ENCODE assay signal across 8 cellular contexts in the genomic region with DNA sequence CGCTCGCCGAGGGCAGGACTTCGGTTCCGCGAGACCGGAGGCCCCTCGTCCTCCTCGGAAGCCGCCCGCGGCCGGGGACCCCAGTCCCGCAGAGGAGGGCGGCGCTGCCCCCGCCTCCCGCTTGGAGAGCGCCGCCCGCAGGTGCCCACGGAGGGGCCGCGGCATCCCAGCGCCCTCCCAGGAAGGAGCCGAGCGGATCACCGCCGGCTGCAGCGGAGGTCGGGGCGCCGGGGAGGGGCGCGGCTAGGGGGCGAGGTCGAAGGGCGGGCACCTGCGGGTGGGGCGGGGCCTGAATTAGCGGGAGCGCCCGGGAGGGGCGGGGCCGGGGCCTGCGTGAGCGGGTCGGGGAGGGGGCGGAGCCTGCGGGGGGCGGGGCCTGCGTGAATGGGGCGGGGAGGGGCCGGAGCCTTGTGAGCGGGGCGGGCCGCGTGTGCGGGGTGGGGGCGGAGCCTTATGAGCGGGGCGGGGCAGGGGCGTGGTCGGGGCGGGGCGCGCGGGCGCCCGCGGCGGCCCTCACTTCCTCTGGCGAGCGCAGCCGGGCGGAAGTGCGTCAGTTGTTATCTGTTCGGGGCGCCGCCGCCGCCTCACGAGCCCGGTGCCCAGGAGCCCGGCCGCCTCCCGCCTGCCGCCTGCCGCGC. TPM values are rescaled to one million over a fixed set of nuclear protein-coding genes. Genes with fewer than 3 reads are reported as not detected.
A peak's percentile ranks its signal among the peaks of the same experiment; 100 is the strongest.
DNase-seq lines count a peak whose midpoint lies in the region; ATAC-seq and TF ChIP-seq lines count a peak whose summit lies in the region.

A gene (plus strand): TSS at position 550 of the 638 bp plus-strand sequence.

- peaks cover 31% of the 10 kb centered on the region for H3K4me1 ChIP-seq in colonic mucosa

- no peaks in the 10 kb centered on the region for H3K27me3 ChIP-seq in colonic mucosa

- H3K4me3 ChIP-seq in colonic mucosa, result peak within 1 kb of the TSS; percentile 79

- H3K36me3 Mint-ChIP-seq in activated CD4-positive, alpha-beta T cell treated with anti-CD3 and anti-CD28 coated beads, Interleukin-2, amount 10 ng/mL, durations not matched to agents 24 days and 14 days (ENCODE audit: low read depth), result peaks cover 4% of the 10 kb centered on the region

- no peaks in the 10 kb centered on the region for H3K27me3 Mint-ChIP-seq in activated CD4-positive, alpha-beta T cell treated with anti-CD3 and anti-CD28 coated beads, Interleukin-2, amount 10 ng/mL, durations not matched to agents 24 days and 14 days

- ATAC-seq in HG03442 (IDR thresholded peaks at IDR 0.05; ENCODE audit: unreplicated experiment), result peak; percentile 44

- peak within 1 kb of the TSS; percentile 95 for H3K27ac Mint-ChIP-seq in activated CD4-positive, alpha-beta T cell treated with anti-CD3 and anti-CD28 coated beads, Interleukin-2, amount 10 ng/mL, durations not matched to agents 24 days and 14 days

- peak within 1 kb of the TSS; percentile 63 for H3K27ac ChIP-seq in colonic mucosa

- H3K4me1 Mint-ChIP-seq in activated CD4-positive, alpha-beta T cell treated with anti-CD3 and anti-CD28 coated beads, Interleukin-2, amount 10 ng/mL, durations not matched to agents 24 days and 14 days, result peaks cover 45% of the 10 kb centered on the region

- H3K4me3 Mint-ChIP-seq in activated CD4-positive, alpha-beta T cell treated with anti-CD3 and anti-CD28 coated beads, Interleukin-2, amount 10 ng/mL, durations not matched to agents 24 days and 14 days, result peak within 1 kb of the TSS; percentile 89

- peak within 1 kb of the TSS; percentile 83 to 84 for H3K9ac ChIP-seq in colonic mucosa (ENCODE audit: low read depth in 2 of 2, low read length in 2 of 2)

- H3K9me3 Mint-ChIP-seq in activated CD4-positive, alpha-beta T cell treated with anti-CD3 and anti-CD28 coated beads, Interleukin-2, amount 10 ng/mL, durations not matched to agents 24 days and 14 days, result no peaks in the 10 kb centered on the region

- intact Hi-C loops in activated CD4-positive, alpha-beta T cell treated with anti-CD3 and anti-CD28 coated beads, Interleukin-2, amount 10 ng/mL, durations not matched to agents 24 days and 14 days (cut with micrococcal nuclease), result loop anchor here (1.0 to 2.0 kb wide), 3 partner anchors 12 to 71 kb away; no protein-coding TSS in a partner anchor
- intact Hi-C loops in colonic mucosa (cut with DNase I), result no loop called here

- no peaks in the 10 kb centered on the region for H3K36me3 ChIP-seq in colonic mucosa

- H3K9me3 ChIP-seq in colonic mucosa, result no peaks in the 10 kb centered on the region

- TF ChIP-seq CTCF in AG09319 (IDR thresholded peaks at IDR 0.05; ENCODE audit: low read depth, low read length) (no peak), colonic mucosa (IDR thresholded peaks at IDR 0.05) (no peak)

- DNase-seq in AG09319 (ENCODE audit: extremely low read depth, low read depth), result peak; percentile 59
- peak; percentile 99 for DNase-seq in GM19238 (ENCODE audit: insufficient read length, low spot score)
- peak; percentile 18 for DNase-seq in NCI-H524 treated with DMSO at 0.1 percent for 48 hours (lab: John Stamatoyannopoulos, UW)
- peak; percentile 96 for DNase-seq in activated CD4-positive, alpha-beta T cell treated with anti-CD3 and anti-CD28 coated beads, Interleukin-2, amount 10 ng/mL, durations not matched to agents 24 days and 14 days
- peak; percentile 95 for DNase-seq in colonic mucosa
- DNase-seq in left kidney (ENCODE audit: low read depth, low spot score), result peak; percentile 93
- DNase-seq in stimulated activated CD4-positive, alpha-beta T cell treated with anti-CD3 and anti-CD28 coated beads, Interleukin-1b, Interleukin-23, amount 100 ng/mL, for 24 hours (ENCODE audit: low read depth in 4 of 4, low spot score in 1 of 4), result peak; percentile 79 to 92 (median 88)

RNA-seq across cellular contexts. Expression of the gene that starts here (rescaled TPM):
- total RNA-seq in activated CD4-positive, alpha-beta T cell treated with anti-CD3 and anti-CD28 coated beads, Interleukin-2, amount 10 ng/mL, durations not matched to agents 24 days and 14 days, result 91.3 and 96.1 TPM in 2 replicates
- total RNA-seq in colonic mucosa, result 100 to 1,000 TPM in 1 of 2 donors, 10 to 100 TPM in 1; 51.9 to 101 TPM

Comparison
In these comparisons a context has a peak if more than half of its experiments do, and no peak if none do; other contexts are left out.
1. Peak in every context shown above with its lines: DNase-seq, ATAC-seq, H3K4me3 ChIP-seq and H3K27ac ChIP-seq.
2. DNase-seq: peak in every context shown above with its lines; median percentile 99 in GM19238; 96 in activated CD4-positive, alpha-beta T cell treated with anti-CD3 and anti-CD28 coated beads, Interleukin-2, amount 10 ng/mL, durations not matched to agents 24 days and 14 days; 95 in colonic mucosa; 93 in left kidney; 88 in stimulated activated CD4-positive, alpha-beta T cell treated with anti-CD3 and anti-CD28 coated beads, Interleukin-1b, Interleukin-23, amount 100 ng/mL, for 24 hours; 59 in AG09319; 18 in NCI-H524 treated with DMSO at 0.1 percent for 48 hours.